1 cellular context compared by ENCODE assay signal in genomic region chr2:227817940-227818568, GRCh38.
TF ChIP-seq lines count a peak whose summit lies in the region.

No MANE protein-coding gene starts in this region.

TF ChIP-seq in HepG2, 621 proteins besides CTCF, POLR2A, EP300 and RAD21 (continued from another document and continues in another):
- TF ChIP-seq ZFP90 (CRISPR knock-in tag; IDR thresholded peaks at IDR 0.05; ENCODE audit: borderline replicate concordance) (peak; percentile 14; the same call in 1 of the 2 replicates), MIXL1 (CRISPR knock-in tag; IDR thresholded peaks at IDR 0.05) (no peak), SMAD9 (CRISPR knock-in tag; IDR thresholded peaks at IDR 0.05) (peak; percentile 58; the same call in 1 of the 2 replicates), SOX5 (CRISPR knock-in tag; IDR thresholded peaks at IDR 0.05; ENCODE audit: borderline replicate concordance) (no peak), ZBED4 (CRISPR knock-in tag; IDR thresholded peaks at IDR 0.05; ENCODE audit: borderline replicate concordance) (no peak), ELF4 (CRISPR knock-in tag; IDR thresholded peaks at IDR 0.05; ENCODE audit: borderline replicate concordance) (0 out of 2 replicates have a peak, but pooled peaks have one; percentile 15), SSRP1 (CRISPR knock-in tag; IDR thresholded peaks at IDR 0.05) (peak; percentile 80; the same call in 1 of the 2 replicates), CEBPG (CRISPR knock-in tag; IDR thresholded peaks at IDR 0.05) (no peak), MTF2 (CRISPR knock-in tag; IDR thresholded peaks at IDR 0.05; ENCODE audit: borderline replicate concordance) (no peak), ZNF816 (CRISPR knock-in tag; IDR thresholded peaks at IDR 0.05; ENCODE audit: borderline replicate concordance) (peak; percentile 62), SP1 (IDR thresholded peaks at IDR 0.05) (no peak), SP1 (CRISPR knock-in tag; IDR thresholded peaks at IDR 0.05) (no peak; the same call in 1 of the 2 replicates), HOXD1 (CRISPR knock-in tag; IDR thresholded peaks at IDR 0.05) (0 out of 2 replicates have a peak, but pooled peaks have one; percentile 47), ZNF18 (CRISPR knock-in tag; IDR thresholded peaks at IDR 0.05; ENCODE audit: insufficient replicate concordance) (no peak), NCOA1 (CRISPR knock-in tag; IDR thresholded peaks at IDR 0.05) (peak; percentile 70; the same call in 1 of the 2 replicates), ARHGAP35 (CRISPR knock-in tag; IDR thresholded peaks at IDR 0.05; ENCODE audit: borderline replicate concordance) (no peak), HMG20A (CRISPR knock-in tag; IDR thresholded peaks at IDR 0.05; ENCODE audit: borderline replicate concordance) (no peak), MAFG (CRISPR knock-in tag; IDR thresholded peaks at IDR 0.05) (no peak), RORA (CRISPR knock-in tag; IDR thresholded peaks at IDR 0.05) (no peak), PATZ1 (CRISPR knock-in tag; IDR thresholded peaks at IDR 0.05) (no peak), TARDBP (CRISPR knock-in tag; IDR thresholded peaks at IDR 0.05) (no peak), SCMH1 (CRISPR knock-in tag; IDR thresholded peaks at IDR 0.05; ENCODE audit: borderline replicate concordance) (no peak), ZNF235 (CRISPR knock-in tag; IDR thresholded peaks at IDR 0.05; ENCODE audit: borderline replicate concordance) (no peak), GLMP (CRISPR knock-in tag; IDR thresholded peaks at IDR 0.05; ENCODE audit: borderline replicate concordance) (no peak), MTERF4 (CRISPR knock-in tag; IDR thresholded peaks at IDR 0.05) (no peak), BHLHE40 (IDR thresholded peaks at IDR 0.05; ENCODE audit: low read length) (0 out of 2 replicates have a peak, but pooled peaks have one; percentile 15), MXD3 (CRISPR knock-in tag; IDR thresholded peaks at IDR 0.05) (no peak), MEIS1 (CRISPR knock-in tag; IDR thresholded peaks at IDR 0.05; ENCODE audit: borderline replicate concordance) (no peak), BATF2 (CRISPR knock-in tag; IDR thresholded peaks at IDR 0.05) (no peak), SMARCE1 (IDR thresholded peaks at IDR 0.05; ENCODE audit: borderline replicate concordance) (0 out of 2 replicates have a peak, but pooled peaks have one; percentile 15), SIX4 (CRISPR knock-in tag; IDR thresholded peaks at IDR 0.05) (peak; percentile 13; the same call in 1 of the 2 replicates), SP4 (CRISPR knock-in tag; IDR thresholded peaks at IDR 0.05) (peak; percentile 46; the same call in 1 of the 2 replicates), SP2 (CRISPR knock-in tag; IDR thresholded peaks at IDR 0.05) (no peak), MLLT10 (CRISPR knock-in tag; IDR thresholded peaks at IDR 0.05) (no peak), ZSCAN20 (CRISPR knock-in tag; IDR thresholded peaks at IDR 0.05; ENCODE audit: borderline replicate concordance) (no peak), FOXO4 (CRISPR knock-in tag; conservative IDR thresholded peaks at IDR 0.05) (no peak), HHEX (CRISPR knock-in tag; IDR thresholded peaks at IDR 0.05) (no peak), HNRNPUL1 (IDR thresholded peaks at IDR 0.05; ENCODE audit: low read depth, low read length) (no peak), NR2F1 (CRISPR knock-in tag; IDR thresholded peaks at IDR 0.05) (no peak), MATR3 (CRISPR knock-in tag; IDR thresholded peaks at IDR 0.05) (no peak), ZNF879 (CRISPR knock-in tag; IDR thresholded peaks at IDR 0.05) (no peak)
- TF ChIP-seq, protein P1, sequence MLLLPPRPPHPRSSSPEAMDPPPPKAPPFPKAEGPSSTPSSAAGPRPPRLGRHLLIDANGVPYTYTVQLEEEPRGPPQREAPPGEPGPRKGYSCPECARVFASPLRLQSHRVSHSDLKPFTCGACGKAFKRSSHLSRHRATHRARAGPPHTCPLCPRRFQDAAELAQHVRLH (CRISPR knock-in tag; IDR thresholded peaks at IDR 0.05; ENCODE audit: borderline replicate concordance, low read depth), result no peak
- TF ChIP-seq, protein P2, sequence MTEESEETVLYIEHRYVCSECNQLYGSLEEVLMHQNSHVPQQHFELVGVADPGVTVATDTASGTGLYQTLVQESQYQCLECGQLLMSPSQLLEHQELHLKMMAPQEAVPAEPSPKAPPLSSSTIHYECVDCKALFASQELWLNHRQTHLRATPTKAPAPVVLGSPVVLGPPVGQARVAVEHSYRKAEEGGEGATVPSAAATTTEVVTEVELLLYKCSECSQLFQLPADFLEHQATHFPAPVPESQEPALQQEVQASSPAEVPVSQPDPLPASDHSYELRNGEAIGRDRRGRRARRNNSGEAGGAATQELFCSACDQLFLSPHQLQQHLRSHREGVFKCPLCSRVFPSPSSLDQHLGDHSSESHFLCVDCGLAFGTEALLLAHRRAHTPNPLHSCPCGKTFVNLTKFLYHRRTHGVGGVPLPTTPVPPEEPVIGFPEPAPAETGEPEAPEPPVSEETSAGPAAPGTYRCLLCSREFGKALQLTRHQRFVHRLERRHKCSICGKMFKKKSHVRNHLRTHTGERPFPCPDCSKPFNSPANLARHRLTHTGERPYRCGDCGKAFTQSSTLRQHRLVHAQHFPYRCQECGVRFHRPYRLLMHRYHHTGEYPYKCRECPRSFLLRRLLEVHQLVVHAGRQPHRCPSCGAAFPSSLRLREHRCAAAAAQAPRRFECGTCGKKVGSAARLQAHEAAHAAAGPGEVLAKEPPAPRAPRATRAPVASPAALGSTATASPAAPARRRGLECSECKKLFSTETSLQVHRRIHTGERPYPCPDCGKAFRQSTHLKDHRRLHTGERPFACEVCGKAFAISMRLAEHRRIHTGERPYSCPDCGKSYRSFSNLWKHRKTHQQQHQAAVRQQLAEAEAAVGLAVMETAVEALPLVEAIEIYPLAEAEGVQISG (CRISPR knock-in tag; IDR thresholded peaks at IDR 0.05), result no peak
- TF ChIP-seq, protein P3, sequence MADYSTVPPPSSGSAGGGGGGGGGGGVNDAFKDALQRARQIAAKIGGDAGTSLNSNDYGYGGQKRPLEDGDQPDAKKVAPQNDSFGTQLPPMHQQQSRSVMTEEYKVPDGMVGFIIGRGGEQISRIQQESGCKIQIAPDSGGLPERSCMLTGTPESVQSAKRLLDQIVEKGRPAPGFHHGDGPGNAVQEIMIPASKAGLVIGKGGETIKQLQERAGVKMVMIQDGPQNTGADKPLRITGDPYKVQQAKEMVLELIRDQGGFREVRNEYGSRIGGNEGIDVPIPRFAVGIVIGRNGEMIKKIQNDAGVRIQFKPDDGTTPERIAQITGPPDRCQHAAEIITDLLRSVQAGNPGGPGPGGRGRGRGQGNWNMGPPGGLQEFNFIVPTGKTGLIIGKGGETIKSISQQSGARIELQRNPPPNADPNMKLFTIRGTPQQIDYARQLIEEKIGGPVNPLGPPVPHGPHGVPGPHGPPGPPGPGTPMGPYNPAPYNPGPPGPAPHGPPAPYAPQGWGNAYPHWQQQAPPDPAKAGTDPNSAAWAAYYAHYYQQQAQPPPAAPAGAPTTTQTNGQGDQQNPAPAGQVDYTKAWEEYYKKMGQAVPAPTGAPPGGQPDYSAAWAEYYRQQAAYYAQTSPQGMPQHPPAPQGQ (CRISPR knock-in tag; IDR thresholded peaks at IDR 0.05; ENCODE audit: borderline replicate concordance), result peak; percentile 96
